24 cellular contexts compared by ENCODE assay signal in genomic region chr11:79363861-79364378, GRCh38.
"Had no signal": no experiment of that assay in that cellular context is flagged by ENCODE, and none has a peak within 500 bp of the region (broad histone marks: within the 10 kb centered on the region; RNA-seq: fewer than 3 reads in every experiment).

No MANE protein-coding gene starts in this region.

- DNase-seq: activated CD4-positive, alpha-beta T cell treated with anti-CD3 and anti-CD28 coated beads for 48 hours; activated CD4-positive, alpha-beta T cell treated with anti-CD3 and anti-CD28 coated beads, Interleukin-2, amount 50 U/mL, for 48 hours; activated CD8-positive, alpha-beta memory T cell treated with anti-CD3 and anti-CD28 coated beads, Interleukin-2, amount 50 U/mL, for 4 hours; activated gamma-delta T cell; activated naive CD4-positive, alpha-beta T cell treated with anti-CD3 and anti-CD28 coated beads, Interleukin-2, amount 50 U/mL, for 16 hours; activated T-cell treated with anti-CD3 and anti-CD28 coated beads, Interleukin-2, amount 50 U/mL, for 24 hours; amniotic stem cell; central memory CD4-positive, alpha-beta T cell; endodermal cell; heart left ventricle; hypothalamus; immature natural killer cell; left ventricle myocardium inferior; posterior cingulate gyrus; right cardiac atrium; spleen; stimulated activated naive CD4-positive, alpha-beta T cell; testis; transverse colon; WERI-Rb-1 had no signal

- H3K4me3 ChIP-seq: heart left ventricle, left ventricle myocardium inferior, lung, spleen, testis, transverse colon had no signal

- H3K36me3 ChIP-seq: heart left ventricle, left ventricle myocardium inferior, spleen, transverse colon, WERI-Rb-1 had no signal

- FAIRE-seq: TTC549 had no signal

- ATAC-seq: activated CD4-positive, CD25-positive, alpha-beta regulatory T cell treated with anti-CD3 and anti-CD28 coated beads, Interleukin-2, amount 50 U/mL, for 24 hours; heart left ventricle; right cardiac atrium had no signal

- H3K27me3 Mint-ChIP-seq: activated T-cell treated with anti-CD3 and anti-CD28 coated beads, Interleukin-2, amount 50 U/mL, for 24 hours had no signal

- H3K27ac ChIP-seq: heart left ventricle, left ventricle myocardium inferior, spleen, testis, transverse colon, WERI-Rb-1 had no signal

- H3K36me3 Mint-ChIP-seq: immature natural killer cell had no signal

- H3K9me3 ChIP-seq: heart left ventricle, left ventricle myocardium inferior, spleen, testis, transverse colon had no signal

- H3K9me3 Mint-ChIP-seq: activated T-cell treated with anti-CD3 and anti-CD28 coated beads, Interleukin-2, amount 50 U/mL, for 24 hours; endodermal cell; nephron had no signal

- H3K27ac Mint-ChIP-seq: activated T-cell treated with anti-CD3 and anti-CD28 coated beads, Interleukin-2, amount 50 U/mL, for 24 hours; endodermal cell; immature natural killer cell; nephron had no signal

- H3K4me1 ChIP-seq: heart left ventricle, left ventricle myocardium inferior, spleen, testis, transverse colon had no signal

- H3K27me3 ChIP-seq: spleen, testis, transverse colon had no signal

- H3K4me1 Mint-ChIP-seq: immature natural killer cell, nephron had no signal

- H3K4me3 Mint-ChIP-seq: activated T-cell treated with anti-CD3 and anti-CD28 coated beads, Interleukin-2, amount 50 U/mL, for 24 hours; endodermal cell; immature natural killer cell; nephron had no signal
